In genomic region chr22:49951001-49951677, GRCh38 we compare ENCODE assay signal across 11 cellular contexts. TPM values are rescaled to one million over a fixed set of nuclear protein-coding genes. Genes with fewer than 3 reads are reported as not detected.
DNase-seq lines count a peak whose midpoint lies in the region; ATAC-seq and TF ChIP-seq lines count a peak whose summit lies in the region.
"Had no signal": no experiment of that assay in that cellular context is flagged by ENCODE, and none has a peak within 500 bp of the region (broad histone marks: within the 10 kb centered on the region; RNA-seq: fewer than 3 reads in every experiment).

No MANE protein-coding gene starts in this region.

- WGBS in testis, 2 donors, result 89 to 93% methylated on average over 19 to 20 of the region's 28 CpGs

- H3K9ac ChIP-seq in mucosa of stomach (ENCODE audit: low read length), result peak overlapping the region; percentile 80

- no peaks in the 10 kb centered on the region for H3K9me3 ChIP-seq in mucosa of stomach (ENCODE audit: control insufficient read depth, low read length)
- H3K9me3 ChIP-seq in testis, result no peaks in the 10 kb centered on the region
- H3K9me3 ChIP-seq: sigmoid colon had no signal

- H3K4me1 ChIP-seq in mucosa of stomach (ENCODE audit: control insufficient read depth, insufficient read depth, low read length), result peaks cover 77% of the 10 kb centered on the region
- H3K4me1 ChIP-seq in testis, result peaks cover 16% of the 10 kb centered on the region

- no peaks in the 10 kb centered on the region for H3K36me3 ChIP-seq in mucosa of stomach (ENCODE audit: control insufficient read depth, insufficient read depth, low read length)
- no peaks in the 10 kb centered on the region for H3K36me3 ChIP-seq in testis (ENCODE audit: low read depth, missing control alignments)
- H3K36me3 ChIP-seq: sigmoid colon had no signal

- in situ Hi-C loops in Caki2 (cut with HindIII; ENCODE audit: low pct_unique_long_range_greater_than_20kb, low sequenced_read_pairs), result no loop called here
- in situ Hi-C loops in T47D (cut with HindIII; ENCODE audit: low pct_unique_long_range_greater_than_20kb, low sequenced_read_pairs), result no loop called here

- H3K4me3 ChIP-seq in LNCaP clone FGC (ENCODE audit: low read depth, low read length) (no peak overlapping the region), mucosa of stomach (ENCODE audit: low read length) (no peak overlapping the region), testis (no peak overlapping the region)
- H3K4me3 ChIP-seq: sigmoid colon had no signal

- DNase-seq in Caki2 (ENCODE audit: low read depth) (peak; percentile 67), LNCaP clone FGC (ENCODE audit: low read depth) (peak; percentile 93), T47D (ENCODE audit: low read depth in 1 of 2, low spot score in 1 of 2) (peak; percentile 73 to 96), testis (no peak), GM10266 (ENCODE audit: extremely low spot score) (no peak)
- DNase-seq: activated CD4-positive, alpha-beta memory T cell treated with anti-CD3 and anti-CD28 coated beads for 36 hours; caudate nucleus; sigmoid colon had no signal

- H3K27me3 ChIP-seq in mucosa of stomach (ENCODE audit: control insufficient read depth, insufficient read depth, low read length) (no peaks in the 10 kb centered on the region), testis (no peaks in the 10 kb centered on the region)
- H3K27me3 ChIP-seq: sigmoid colon had no signal

- intact Hi-C loops in testis (cut with DNase I; ENCODE audit: low total_unique reads), result no loop called here

- TF ChIP-seq POLR2A in testis (IDR thresholded peaks at IDR 0.05), result no peak

- H3K27ac ChIP-seq in testis, result no peak overlapping the region

- TF ChIP-seq CTCF in LNCaP clone FGC (IDR thresholded peaks at IDR 0.05; ENCODE audit: control insufficient read depth, extremely low read depth, insufficient read depth) (no peak), testis (IDR thresholded peaks at IDR 0.05) (no peak), GM10266 (IDR thresholded peaks at IDR 0.05; ENCODE audit: control insufficient read depth, insufficient read depth, low read depth, missing control alignments) (no peak)

- ATAC-seq in GM18520 (IDR thresholded peaks at IDR 0.05; ENCODE audit: unreplicated experiment) (no peak), GM19455 (IDR thresholded peaks at IDR 0.05; ENCODE audit: unreplicated experiment) (no peak)

RNA-seq across cellular contexts. Expression of gene PIM3, which starts 9.4 kb away (rescaled TPM):
- 138 and 142 TPM in 2 replicates for total RNA-seq in Caki2 (2014; rRNA removed; shearing (Covaris generic); ENCODE audit: low replicate concordance)
- 10 to 100 TPM; 68.2 to 89.9 TPM for total RNA-seq in testis
- 50.8 TPM for polyA plus RNA-seq in testis (ENCODE audit: insufficient read depth, low read depth, low replicate concordance)

RNA-seq across cellular contexts. Expression of gene CRELD2, which starts 32.7 kb away (rescaled TPM):
- 44.7 and 60.4 TPM in 2 replicates for total RNA-seq in Caki2 (2014; rRNA removed; shearing (Covaris generic); ENCODE audit: low replicate concordance)
- total RNA-seq in testis, result 10 to 100 TPM; 57.9 to 64.2 TPM
- 58.3 TPM for polyA plus RNA-seq in testis (ENCODE audit: insufficient read depth, low read depth, low replicate concordance)

RNA-seq across cellular contexts. Expression of gene ALG12, which starts 32.9 kb away (rescaled TPM):
- 39.1 and 45.1 TPM in 2 replicates for total RNA-seq in Caki2 (2014; rRNA removed; shearing (Covaris generic); ENCODE audit: low replicate concordance)
- total RNA-seq in testis, result 10 to 100 TPM; 11.9 to 18.3 TPM
- polyA plus RNA-seq in testis (ENCODE audit: insufficient read depth, low read depth, low replicate concordance), result 10.6 TPM

Comparison
In these comparisons a context has a peak if more than half of its experiments do, and no peak if none do; other contexts are left out.
1. DNase-seq: peak in Caki2 (single experiment), LNCaP clone FGC (single experiment) and T47D (2 of 2); none in testis (single experiment) and GM10266 (single experiment).